Comparison of ENCODE assay signal across 23 cellular contexts in genomic region chr19:305240-306150, GRCh38. TPM values are rescaled to one million over a fixed set of nuclear protein-coding genes. Genes with fewer than 3 reads are reported as not detected.
DNase-seq lines count a peak whose midpoint lies in the region; ATAC-seq and TF ChIP-seq lines count a peak whose summit lies in the region.
"Had no signal": no experiment of that assay in that cellular context is flagged by ENCODE, and none has a peak within 500 bp of the region (broad histone marks: within the 10 kb centered on the region; RNA-seq: fewer than 3 reads in every experiment).

No MANE protein-coding gene starts in this region.

- H3K36me3 Mint-ChIP-seq in central memory CD8-positive, alpha-beta T cell (ENCODE audit: insufficient read depth), result peaks cover 5% of the 10 kb centered on the region
- peaks cover 12% of the 10 kb centered on the region for H3K36me3 Mint-ChIP-seq in osteocyte (ENCODE audit: unreplicated experiment)

- no peaks in the 10 kb centered on the region for H3K9me3 ChIP-seq in SK-N-SH
- H3K9me3 ChIP-seq: MG63, SJSA1 had no signal

- H3K36me3 ChIP-seq in SK-N-SH (replicated peaks in 1 of 2; ENCODE audit: control insufficient read depth in 1 of 2, insufficient read depth in 2 of 2, low read length in 1 of 2), result peaks cover 0 to 35% of the 10 kb centered on the region in 2 experiments
- H3K36me3 ChIP-seq: MG63 had no signal

- H2AFZ ChIP-seq in SK-N-SH (ENCODE audit: low read depth), result no peak overlapping the region

- 97% methylated on average over 37 of the region's 43 CpGs for WGBS in SK-N-SH (ENCODE audit: low lambda C conversion rate)

- no peak overlapping the region for H3K4me3 ChIP-seq in SK-N-SH (ENCODE audit: low read depth in 2 of 2, low read length in 1 of 2)
- H3K4me3 ChIP-seq: MG63, SJSA1 had no signal

- H3K4me1 ChIP-seq in SK-N-SH (ENCODE audit: control insufficient read depth in 1 of 2, insufficient read depth in 2 of 2, low read depth in 1 of 2, low read length in 1 of 2), result no peaks in the 10 kb centered on the region
- H3K4me1 ChIP-seq: SJSA1 had no signal

- no peak overlapping the region for H3K27ac ChIP-seq in SK-N-SH (ENCODE audit: low read depth in 2 of 2, low read length in 1 of 2)
- H3K27ac ChIP-seq: 22Rv1, SJSA1 had no signal

- H3K4me2 ChIP-seq in SK-N-SH, result no peak overlapping the region

- no peaks in the 10 kb centered on the region for H3K27me3 Mint-ChIP-seq in central memory CD8-positive, alpha-beta T cell
- no peaks in the 10 kb centered on the region for H3K27me3 Mint-ChIP-seq in osteocyte (ENCODE audit: unreplicated experiment)
- H3K27me3 Mint-ChIP-seq: B cell; CD8-positive, alpha-beta memory T cell had no signal

- CTCF ChIA-PET in SK-N-SH (lab: Yijun Ruan, JAX), result interaction anchor here (1.1 kb wide), 1 partner anchor 8 kb away, joined by 3 read pairs; no protein-coding TSS in a partner anchor

- H3F3A ChIP-seq in SK-N-SH (replicated peaks; ENCODE audit: insufficient read depth), result no peaks in the 10 kb centered on the region

- TF ChIP-seq EP300 in SK-N-SH (IDR thresholded peaks at IDR 0.05; ENCODE audit: borderline replicate concordance in 1 of 2, low read depth in 1 of 2, low read length in 1 of 2), result no peak

- no peaks in the 10 kb centered on the region for H4K20me1 ChIP-seq in SK-N-SH (ENCODE audit: insufficient read depth)

- H3K4me3 Mint-ChIP-seq in central memory CD8-positive, alpha-beta T cell, result no peak overlapping the region
- H3K4me3 Mint-ChIP-seq in osteocyte (ENCODE audit: unreplicated experiment), result no peak overlapping the region
- H3K4me3 Mint-ChIP-seq: B cell; CD14-positive monocyte; CD8-positive, alpha-beta memory T cell had no signal

- no peak overlapping the region for H3K9ac ChIP-seq in SK-N-SH

- DNase-seq in SK-N-SH, result peak; percentile 29
- no peak for DNase-seq in central memory CD8-positive, alpha-beta T cell (ENCODE audit: low spot score in 2 of 2)
- peak; percentile 83 for DNase-seq in osteocyte (ENCODE audit: extremely low spot score, unreplicated experiment)
- DNase-seq in C1 segment of cervical spinal cord (lab: John Stamatoyannopoulos, UW), result no peak
- DNase-seq in superior temporal gyrus (ENCODE audit: extremely low spot score), result no peak
- DNase-seq: CD8-positive, alpha-beta memory T cell; DMS79 treated with DMSO at 0.1 percent for 48 hours; KBM-7; MG63; NCI-H2029; NCI-H446; NCI-H526; NCI-H82; Right ventricle myocardium superior; RPMI8226 had no signal

- no peak for ATAC-seq in SK-N-SH treated with all-trans-retinoic acid at 6 μM for 48 hours
- no peak for ATAC-seq in central memory CD8-positive, alpha-beta T cell (replicated peaks; ENCODE audit: extremely low read depth, poor library complexity, severe bottlenecking)
- no peak for ATAC-seq in GM18867 (IDR thresholded peaks at IDR 0.05; ENCODE audit: unreplicated experiment)

- no peak for TF ChIP-seq CTCF in SK-N-SH (IDR thresholded peaks at IDR 0.05)
- TF ChIP-seq CTCF in osteocyte (IDR thresholded peaks at IDR 0.05), result no peak

- POLR2A ChIA-PET in SK-N-SH (lab: Yijun Ruan, JAX), result no interaction called here

- H3K79me2 ChIP-seq in SK-N-SH (ENCODE audit: insufficient read depth), result 0 out of 2 replicates have a peak, but pooled peaks cover 4% of the 10 kb centered on the region

- peaks cover 7% of the 10 kb centered on the region for H3K4me1 Mint-ChIP-seq in central memory CD8-positive, alpha-beta T cell
- H3K4me1 Mint-ChIP-seq in osteocyte (ENCODE audit: unreplicated experiment), result no peaks in the 10 kb centered on the region
- H3K4me1 Mint-ChIP-seq: B cell; CD14-positive monocyte; CD8-positive, alpha-beta memory T cell had no signal

- no peaks in the 10 kb centered on the region for H3K9me3 Mint-ChIP-seq in central memory CD8-positive, alpha-beta T cell
- no peaks in the 10 kb centered on the region for H3K9me3 Mint-ChIP-seq in osteocyte (ENCODE audit: unreplicated experiment)
- H3K9me3 Mint-ChIP-seq: CD14-positive monocyte; CD8-positive, alpha-beta memory T cell had no signal

- H3K27me3 ChIP-seq in SK-N-SH (ENCODE audit: insufficient read depth), result no peaks in the 10 kb centered on the region
- H3K27me3 ChIP-seq: MG63, SJSA1 had no signal

- peak overlapping the region; percentile 29 for H3K27ac Mint-ChIP-seq in central memory CD8-positive, alpha-beta T cell (ENCODE audit: low read depth)
- H3K27ac Mint-ChIP-seq in osteocyte (ENCODE audit: unreplicated experiment), result no peak overlapping the region
- H3K27ac Mint-ChIP-seq: B cell; CD8-positive, alpha-beta memory T cell had no signal

- no peaks in the 10 kb centered on the region for H3K9me2 ChIP-seq in SK-N-SH

- no peak for TF ChIP-seq RAD21 in SK-N-SH (IDR thresholded peaks at IDR 0.05; ENCODE audit: low read length)

TF ChIP-seq in SK-N-SH, 30 proteins besides CTCF, POLR2A, EP300 and RAD21 (continues in another document):
- TF ChIP-seq ZBTB33 (IDR thresholded peaks at IDR 0.05; ENCODE audit: borderline replicate concordance, low read depth) (no peak), MAX (IDR thresholded peaks at IDR 0.05; ENCODE audit: low read depth) (no peak), RCOR1 (IDR thresholded peaks at IDR 0.05; ENCODE audit: low read length) (no peak), GABPA (IDR thresholded peaks at IDR 0.05; ENCODE audit: low read depth) (no peak), PBX3 (IDR thresholded peaks at IDR 0.05) (no peak)

TF ChIP-seq in SK-N-SH treated with all-trans-retinoic acid at 6 μM for 48 hours, 23 proteins besides CTCF, POLR2A, EP300 and RAD21:
- TF ChIP-seq ZFP3 (CRISPR knock-in tag; IDR thresholded peaks at IDR 0.05) (no peak), ZFP30 (CRISPR knock-in tag; IDR thresholded peaks at IDR 0.05) (no peak), TCF4 (CRISPR knock-in tag; IDR thresholded peaks at IDR 0.05; ENCODE audit: borderline replicate concordance) (no peak), CSDC2 (CRISPR knock-in tag; IDR thresholded peaks at IDR 0.05) (no peak), POU6F1 (CRISPR knock-in tag; IDR thresholded peaks at IDR 0.05; ENCODE audit: borderline replicate concordance, low read depth) (no peak)

RNA-seq across cellular contexts. Expression of gene PLPP2, which starts 14.3 kb away (rescaled TPM):
- polyA plus RNA-seq in SK-N-SH (2012; rRNA removed), result 27.3 and 33.6 TPM in 2 replicates
- polyA plus RNA-seq in SK-N-SH (2012; cell fraction: cytosol; rRNA removed), result 19.4 and 27.7 TPM in 2 replicates
- polyA plus RNA-seq in SK-N-SH (2012; cell fraction: nucleus; rRNA removed), result 44.7 and 58.0 TPM in 2 replicates
- total RNA-seq in osteocyte, result 1.5 and 1.9 TPM in 2 replicates
- total RNA-seq: CD8-positive, alpha-beta memory T cell; HepG2; LHCN-M2 had no signal
- polyA plus RNA-seq: CD14-positive monocyte, HepG2 had no signal

RNA-seq across cellular contexts. Expression of gene MIER2, which starts 39.1 kb away (rescaled TPM):
- 8.0 and 15.9 TPM in 2 replicates for polyA plus RNA-seq in SK-N-SH (2012; rRNA removed)
- 10.2 and 12.4 TPM in 2 replicates for polyA plus RNA-seq in SK-N-SH (2012; cell fraction: cytosol; rRNA removed)
- 42.6 and 47.8 TPM in 2 replicates for polyA plus RNA-seq in SK-N-SH (2012; cell fraction: nucleus; rRNA removed)
- total RNA-seq in osteocyte, result 31.6 and 35.9 TPM in 2 replicates

Comparison
In these comparisons a context has a peak if more than half of its experiments do, and no peak if none do; other contexts are left out.
1. DNase-seq: peak in SK-N-SH (single experiment) and osteocyte (single experiment); none in central memory CD8-positive, alpha-beta T cell (0 of 2), C1 segment of cervical spinal cord (0 of 14) and superior temporal gyrus (single experiment).